Comparison of ENCODE assay signal across 1 cellular context in the genomic region with DNA sequence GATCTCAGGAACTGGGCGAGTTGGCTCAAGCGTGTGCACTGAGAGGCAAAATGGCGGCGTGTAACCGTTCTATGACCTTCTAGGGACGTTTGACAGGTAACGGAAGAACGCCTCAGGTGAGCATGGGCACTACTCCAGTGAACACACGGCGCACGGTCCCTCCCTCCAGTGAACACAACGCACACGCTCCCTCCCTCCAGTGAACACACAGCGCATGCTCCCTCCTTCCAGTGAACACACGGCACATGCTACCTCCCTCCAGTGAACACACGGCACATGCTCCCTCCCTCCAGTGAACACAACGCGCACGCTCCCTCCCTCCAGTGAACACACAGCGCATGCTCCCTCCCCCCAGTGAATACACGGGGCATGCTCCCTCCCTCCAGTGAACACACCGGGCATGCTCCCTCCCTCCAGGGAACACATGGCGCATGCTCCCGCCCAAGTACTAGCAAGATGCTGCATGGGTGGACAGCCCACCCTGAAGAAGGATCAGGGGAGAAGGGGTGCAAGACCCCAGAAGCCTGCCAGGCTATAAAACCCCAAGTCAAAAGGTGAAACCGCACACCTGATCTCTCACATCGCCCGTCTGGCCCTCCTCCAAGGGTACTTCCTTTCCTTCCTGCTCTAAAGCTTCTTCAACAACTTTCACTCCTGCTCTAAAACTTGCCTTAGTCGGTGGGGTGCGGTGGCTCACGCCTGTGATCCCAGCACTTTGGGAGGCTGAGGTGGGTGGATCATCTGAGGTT.
TF ChIP-seq lines count a peak whose summit lies in the region.

No MANE protein-coding gene starts in this region.

TF ChIP-seq in K562, 482 proteins besides CTCF, POLR2A, EP300 and RAD21:
- TF ChIP-seq SFPQ (IDR thresholded peaks at IDR 0.05; ENCODE audit: low read depth, low read length) (no peak), CBX3 (IDR thresholded peaks at IDR 0.05; ENCODE audit: borderline replicate concordance in 1 of 2, low read length in 2 of 2) (0 out of 3 replicates have a peak, but pooled peaks of 1 of the 2 experiments have one; percentile 12), TEAD4 (IDR thresholded peaks at IDR 0.05; ENCODE audit: low read length) (no peak), TEAD4 (CRISPR knock-in tag; IDR thresholded peaks at IDR 0.05; ENCODE audit: borderline replicate concordance) (peak; percentile 76; the same call in 1 of the 2 replicates), FOXA3 (CRISPR knock-in tag; conservative IDR thresholded peaks at IDR 0.05 in 1 of 2, IDR thresholded peaks at IDR 0.05 in 1 of 2) (peak in 1 of 2 experiments; percentile 65; a peak in 1 of 4 replicates), MAX (CRISPR knock-in tag; IDR thresholded peaks at IDR 0.05) (peak; percentile 90), POLR2AphosphoS5 (IDR thresholded peaks at IDR 0.05; ENCODE audit: control insufficient read depth, insufficient read depth, low read depth, low read length) (no peak), RBFOX2 (IDR thresholded peaks at IDR 0.05; ENCODE audit: low read depth, low read length) (peak; percentile 51), RB1 (IDR thresholded peaks at IDR 0.05; ENCODE audit: low read depth) (no peak), YY1 (IDR thresholded peaks at IDR 0.05; ENCODE audit: borderline replicate concordance in 1 of 3, control insufficient read depth in 1 of 3, extremely low read depth in 1 of 3, insufficient read depth in 3 of 3, insufficient read length in 1 of 3, insufficient replicate concordance in 2 of 3, low read depth in 1 of 3, low read length in 2 of 3) (peak in 1 of 3 experiments; percentile 25), ZNF324 (CRISPR knock-in tag; IDR thresholded peaks at IDR 0.05) (no peak)
- TF ChIP-seq, protein P1, sequence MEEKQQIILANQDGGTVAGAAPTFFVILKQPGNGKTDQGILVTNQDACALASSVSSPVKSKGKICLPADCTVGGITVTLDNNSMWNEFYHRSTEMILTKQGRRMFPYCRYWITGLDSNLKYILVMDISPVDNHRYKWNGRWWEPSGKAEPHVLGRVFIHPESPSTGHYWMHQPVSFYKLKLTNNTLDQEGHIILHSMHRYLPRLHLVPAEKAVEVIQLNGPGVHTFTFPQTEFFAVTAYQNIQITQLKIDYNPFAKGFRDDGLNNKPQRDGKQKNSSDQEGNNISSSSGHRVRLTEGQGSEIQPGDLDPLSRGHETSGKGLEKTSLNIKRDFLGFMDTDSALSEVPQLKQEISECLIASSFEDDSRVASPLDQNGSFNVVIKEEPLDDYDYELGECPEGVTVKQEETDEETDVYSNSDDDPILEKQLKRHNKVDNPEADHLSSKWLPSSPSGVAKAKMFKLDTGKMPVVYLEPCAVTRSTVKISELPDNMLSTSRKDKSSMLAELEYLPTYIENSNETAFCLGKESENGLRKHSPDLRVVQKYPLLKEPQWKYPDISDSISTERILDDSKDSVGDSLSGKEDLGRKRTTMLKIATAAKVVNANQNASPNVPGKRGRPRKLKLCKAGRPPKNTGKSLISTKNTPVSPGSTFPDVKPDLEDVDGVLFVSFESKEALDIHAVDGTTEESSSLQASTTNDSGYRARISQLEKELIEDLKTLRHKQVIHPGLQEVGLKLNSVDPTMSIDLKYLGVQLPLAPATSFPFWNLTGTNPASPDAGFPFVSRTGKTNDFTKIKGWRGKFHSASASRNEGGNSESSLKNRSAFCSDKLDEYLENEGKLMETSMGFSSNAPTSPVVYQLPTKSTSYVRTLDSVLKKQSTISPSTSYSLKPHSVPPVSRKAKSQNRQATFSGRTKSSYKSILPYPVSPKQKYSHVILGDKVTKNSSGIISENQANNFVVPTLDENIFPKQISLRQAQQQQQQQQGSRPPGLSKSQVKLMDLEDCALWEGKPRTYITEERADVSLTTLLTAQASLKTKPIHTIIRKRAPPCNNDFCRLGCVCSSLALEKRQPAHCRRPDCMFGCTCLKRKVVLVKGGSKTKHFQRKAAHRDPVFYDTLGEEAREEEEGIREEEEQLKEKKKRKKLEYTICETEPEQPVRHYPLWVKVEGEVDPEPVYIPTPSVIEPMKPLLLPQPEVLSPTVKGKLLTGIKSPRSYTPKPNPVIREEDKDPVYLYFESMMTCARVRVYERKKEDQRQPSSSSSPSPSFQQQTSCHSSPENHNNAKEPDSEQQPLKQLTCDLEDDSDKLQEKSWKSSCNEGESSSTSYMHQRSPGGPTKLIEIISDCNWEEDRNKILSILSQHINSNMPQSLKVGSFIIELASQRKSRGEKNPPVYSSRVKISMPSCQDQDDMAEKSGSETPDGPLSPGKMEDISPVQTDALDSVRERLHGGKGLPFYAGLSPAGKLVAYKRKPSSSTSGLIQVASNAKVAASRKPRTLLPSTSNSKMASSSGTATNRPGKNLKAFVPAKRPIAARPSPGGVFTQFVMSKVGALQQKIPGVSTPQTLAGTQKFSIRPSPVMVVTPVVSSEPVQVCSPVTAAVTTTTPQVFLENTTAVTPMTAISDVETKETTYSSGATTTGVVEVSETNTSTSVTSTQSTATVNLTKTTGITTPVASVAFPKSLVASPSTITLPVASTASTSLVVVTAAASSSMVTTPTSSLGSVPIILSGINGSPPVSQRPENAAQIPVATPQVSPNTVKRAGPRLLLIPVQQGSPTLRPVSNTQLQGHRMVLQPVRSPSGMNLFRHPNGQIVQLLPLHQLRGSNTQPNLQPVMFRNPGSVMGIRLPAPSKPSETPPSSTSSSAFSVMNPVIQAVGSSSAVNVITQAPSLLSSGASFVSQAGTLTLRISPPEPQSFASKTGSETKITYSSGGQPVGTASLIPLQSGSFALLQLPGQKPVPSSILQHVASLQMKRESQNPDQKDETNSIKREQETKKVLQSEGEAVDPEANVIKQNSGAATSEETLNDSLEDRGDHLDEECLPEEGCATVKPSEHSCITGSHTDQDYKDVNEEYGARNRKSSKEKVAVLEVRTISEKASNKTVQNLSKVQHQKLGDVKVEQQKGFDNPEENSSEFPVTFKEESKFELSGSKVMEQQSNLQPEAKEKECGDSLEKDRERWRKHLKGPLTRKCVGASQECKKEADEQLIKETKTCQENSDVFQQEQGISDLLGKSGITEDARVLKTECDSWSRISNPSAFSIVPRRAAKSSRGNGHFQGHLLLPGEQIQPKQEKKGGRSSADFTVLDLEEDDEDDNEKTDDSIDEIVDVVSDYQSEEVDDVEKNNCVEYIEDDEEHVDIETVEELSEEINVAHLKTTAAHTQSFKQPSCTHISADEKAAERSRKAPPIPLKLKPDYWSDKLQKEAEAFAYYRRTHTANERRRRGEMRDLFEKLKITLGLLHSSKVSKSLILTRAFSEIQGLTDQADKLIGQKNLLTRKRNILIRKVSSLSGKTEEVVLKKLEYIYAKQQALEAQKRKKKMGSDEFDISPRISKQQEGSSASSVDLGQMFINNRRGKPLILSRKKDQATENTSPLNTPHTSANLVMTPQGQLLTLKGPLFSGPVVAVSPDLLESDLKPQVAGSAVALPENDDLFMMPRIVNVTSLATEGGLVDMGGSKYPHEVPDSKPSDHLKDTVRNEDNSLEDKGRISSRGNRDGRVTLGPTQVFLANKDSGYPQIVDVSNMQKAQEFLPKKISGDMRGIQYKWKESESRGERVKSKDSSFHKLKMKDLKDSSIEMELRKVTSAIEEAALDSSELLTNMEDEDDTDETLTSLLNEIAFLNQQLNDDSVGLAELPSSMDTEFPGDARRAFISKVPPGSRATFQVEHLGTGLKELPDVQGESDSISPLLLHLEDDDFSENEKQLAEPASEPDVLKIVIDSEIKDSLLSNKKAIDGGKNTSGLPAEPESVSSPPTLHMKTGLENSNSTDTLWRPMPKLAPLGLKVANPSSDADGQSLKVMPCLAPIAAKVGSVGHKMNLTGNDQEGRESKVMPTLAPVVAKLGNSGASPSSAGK (IDR thresholded peaks at IDR 0.05) = peak; percentile 43; the same call in 1 of the 2 replicates
- TF ChIP-seq, protein P2, sequence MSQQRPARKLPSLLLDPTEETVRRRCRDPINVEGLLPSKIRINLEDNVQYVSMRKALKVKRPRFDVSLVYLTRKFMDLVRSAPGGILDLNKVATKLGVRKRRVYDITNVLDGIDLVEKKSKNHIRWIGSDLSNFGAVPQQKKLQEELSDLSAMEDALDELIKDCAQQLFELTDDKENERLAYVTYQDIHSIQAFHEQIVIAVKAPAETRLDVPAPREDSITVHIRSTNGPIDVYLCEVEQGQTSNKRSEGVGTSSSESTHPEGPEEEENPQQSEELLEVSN (IDR thresholded peaks at IDR 0.05; ENCODE audit: borderline replicate concordance in 1 of 2, extremely low read depth in 1 of 2, insufficient read depth in 1 of 2, insufficient read length in 1 of 2, low read depth in 1 of 2, low read length in 1 of 2, poor library complexity in 1 of 2, severe bottlenecking in 1 of 2) = peak; percentile 60 to 65
